Comparison of ENCODE assay signal across 19 cellular contexts in the genomic region with DNA sequence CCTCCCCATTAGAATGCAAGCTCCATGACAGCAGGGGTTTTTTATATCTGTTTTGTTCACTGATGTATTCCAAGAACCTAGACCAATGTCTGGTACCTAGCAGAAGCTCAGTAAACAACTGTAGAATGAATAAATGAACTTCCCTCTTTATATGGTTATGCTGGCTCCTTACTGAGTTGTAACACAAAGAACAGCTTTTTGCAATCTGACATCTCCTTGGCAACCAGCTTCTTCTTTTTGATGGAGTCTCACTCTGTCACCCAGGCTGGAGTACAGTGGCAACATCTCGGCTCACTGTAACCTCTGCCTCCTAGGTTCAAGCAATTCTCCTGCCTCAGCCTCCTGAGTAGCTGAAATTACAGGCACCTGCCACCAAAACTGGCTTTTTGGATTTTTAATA. TPM values are rescaled to one million over a fixed set of nuclear protein-coding genes. Genes with fewer than 3 reads are reported as not detected.
DNase-seq lines count a peak whose midpoint lies in the region; ATAC-seq and TF ChIP-seq lines count a peak whose summit lies in the region.
"Had no signal": no experiment of that assay in that cellular context is flagged by ENCODE, and none has a peak within 500 bp of the region (broad histone marks: within the 10 kb centered on the region; RNA-seq: fewer than 3 reads in every experiment).

No MANE protein-coding gene starts in this region.

- CTCF ChIA-PET in CD8-positive, alpha-beta memory T cell (lab: Charles Lee) = interaction anchor here (1.9 to 5.4 kb wide), 3 partner anchors 8 to 19 kb away, joined by 7 to 36 read pairs (median 8); a partner anchor contains a TSS

- H3K4me3 Mint-ChIP-seq in T-helper 2 cell treated with Interferon-gamma antibody and Interleukin-4, amounts not matched to agents 5 μg/mL and 100 μg/mL, for 36 hours = peak overlapping the region; percentile 54
- H3K4me3 Mint-ChIP-seq in CD8-positive, alpha-beta memory T cell = peak overlapping the region in 5 of 7 donors; percentile 11 to 78 (median 16)
- H3K4me3 Mint-ChIP-seq in T-helper 17 cell (no peak overlapping the region), memory B cell (no peak overlapping the region)

- peak overlapping the region; percentile 70 for H3K27ac Mint-ChIP-seq in T-helper 2 cell treated with Interferon-gamma antibody and Interleukin-4, amounts not matched to agents 5 μg/mL and 100 μg/mL, for 36 hours
- H3K27ac Mint-ChIP-seq in CD8-positive, alpha-beta memory T cell = peak overlapping the region; percentile 58 to 96 (median 90)
- H3K27ac Mint-ChIP-seq in T-helper 17 cell (peak overlapping the region; percentile 99), memory B cell (peak overlapping the region; percentile 82)

- no peak for TF ChIP-seq CTCF in sigmoid colon (IDR thresholded peaks at IDR 0.05)

- POLR2A ChIA-PET in CD8-positive, alpha-beta memory T cell (lab: Charles Lee) = interaction anchor here (0.6 to 1.6 kb wide), 3 partner anchors 8 to 13 kb away, joined by 3 to 6 read pairs (median 4); a partner anchor contains a TSS

- H3K36me3 ChIP-seq in CD8-positive, alpha-beta memory T cell (ENCODE audit: insufficient read depth, low read length) = peaks cover 38% of the 10 kb centered on the region
- peaks cover 7 to 67% (median 30%) of the 10 kb centered on the region in 4 donors for H3K36me3 ChIP-seq in sigmoid colon

- peaks cover 60% of the 10 kb centered on the region for H3K36me3 Mint-ChIP-seq in T-helper 2 cell treated with Interferon-gamma antibody and Interleukin-4, amounts not matched to agents 5 μg/mL and 100 μg/mL, for 36 hours (ENCODE audit: low read depth)
- peaks cover 5 to 68% (median 25%) of the 10 kb centered on the region in 3 donors for H3K36me3 Mint-ChIP-seq in CD8-positive, alpha-beta memory T cell
- H3K36me3 Mint-ChIP-seq in T-helper 17 cell (ENCODE audit: low read depth) (peaks cover 17% of the 10 kb centered on the region), memory B cell (peaks cover 26% of the 10 kb centered on the region)

- H3K4me1 Mint-ChIP-seq in T-helper 2 cell treated with Interferon-gamma antibody and Interleukin-4, amounts not matched to agents 5 μg/mL and 100 μg/mL, for 36 hours (ENCODE audit: low read depth) = peaks cover 57% of the 10 kb centered on the region
- peaks cover 81 to 94% (median 91%) of the 10 kb centered on the region in 3 donors for H3K4me1 Mint-ChIP-seq in CD8-positive, alpha-beta memory T cell
- H3K4me1 Mint-ChIP-seq in T-helper 17 cell (peaks cover 64% of the 10 kb centered on the region), memory B cell (peaks cover 23% of the 10 kb centered on the region)

- H3K4me3 ChIP-seq in CD8-positive, alpha-beta memory T cell (ENCODE audit: low read length) = no peak overlapping the region
- no peak overlapping the region for H3K4me3 ChIP-seq in sigmoid colon
- H3K4me3 ChIP-seq: coronary artery, K562, right atrium auricular region had no signal

- intact Hi-C loops in sigmoid colon (cut with DNase I) = no loop called here

- 77 to 91% methylated on average over 1 of the region's 1 CpG for WGBS in sigmoid colon, 2 donors

- no peak for DNase-seq in T-helper 2 cell treated with Interferon-gamma antibody and Interleukin-4, amounts not matched to agents 5 μg/mL and 100 μg/mL, for 36 hours (ENCODE audit: low spot score)
- DNase-seq in T-helper 2 cell (no peak), T-helper 17 cell (no peak), memory B cell (ENCODE audit: low spot score in 2 of 2) (no peak), sigmoid colon (no peak)
- DNase-seq in CD8-positive, alpha-beta memory T cell = no peak
- DNase-seq: 8988T; erythroblast; NCI-H1436; NCI-H226; SK-N-SH; stimulated activated CD4-positive, alpha-beta T cell treated with anti-CD3 and anti-CD28 coated beads, Interleukin-2, amount 100 ng/mL, for 24 hours had no signal

- no peaks in the 10 kb centered on the region for H3K27me3 ChIP-seq in CD8-positive, alpha-beta memory T cell (ENCODE audit: insufficient read depth, low read length, poor library complexity, severe bottlenecking)
- H3K27me3 ChIP-seq in sigmoid colon = no peaks in the 10 kb centered on the region
- H3K27me3 ChIP-seq: right atrium auricular region had no signal

- H3K9me3 ChIP-seq in CD8-positive, alpha-beta memory T cell (ENCODE audit: low read length) = no peaks in the 10 kb centered on the region
- no peaks in the 10 kb centered on the region for H3K9me3 ChIP-seq in T-helper 17 cell (ENCODE audit: control insufficient read depth, low read length, poor library complexity, severe bottlenecking)
- H3K9me3 ChIP-seq in sigmoid colon = no peaks in the 10 kb centered on the region
- H3K9me3 ChIP-seq: right atrium auricular region, SK-N-SH had no signal

- peaks cover 75% of the 10 kb centered on the region for H3K4me1 ChIP-seq in CD8-positive, alpha-beta memory T cell (ENCODE audit: insufficient read depth, low read length)
- peaks cover 0 to 14% (median 6%) of the 10 kb centered on the region in 4 donors for H3K4me1 ChIP-seq in sigmoid colon

- H3K27ac ChIP-seq in CD8-positive, alpha-beta memory T cell (ENCODE audit: low read depth, low read length) = no peak overlapping the region
- H3K27ac ChIP-seq in sigmoid colon = no peak overlapping the region
- H3K27ac ChIP-seq: C4-2B, coronary artery, right atrium auricular region had no signal

- no peaks in the 10 kb centered on the region for H3K9me3 Mint-ChIP-seq in T-helper 2 cell treated with Interferon-gamma antibody and Interleukin-4, amounts not matched to agents 5 μg/mL and 100 μg/mL, for 36 hours
- H3K9me3 Mint-ChIP-seq in CD8-positive, alpha-beta memory T cell = no peaks in the 10 kb centered on the region
- no peaks in the 10 kb centered on the region for H3K9me3 Mint-ChIP-seq in memory B cell

- ATAC-seq in T-helper 17 cell (no peak), memory B cell (ENCODE audit: low read depth) (peak; percentile 71), HG03175 (IDR thresholded peaks at IDR 0.05; ENCODE audit: unreplicated experiment) (no peak), GM21786 (IDR thresholded peaks at IDR 0.05; ENCODE audit: unreplicated experiment) (no peak)
- ATAC-seq: K562 had no signal

- TF ChIP-seq EP300 in sigmoid colon (IDR thresholded peaks at IDR 0.05) = no peak

- no peak for TF ChIP-seq POLR2A in sigmoid colon (IDR thresholded peaks at IDR 0.05)

- H3K27me3 Mint-ChIP-seq in T-helper 2 cell treated with Interferon-gamma antibody and Interleukin-4, amounts not matched to agents 5 μg/mL and 100 μg/mL, for 36 hours (ENCODE audit: low read depth) = no peaks in the 10 kb centered on the region
- H3K27me3 Mint-ChIP-seq in CD8-positive, alpha-beta memory T cell = no peaks in the 10 kb centered on the region
- H3K27me3 Mint-ChIP-seq in T-helper 17 cell (no peaks in the 10 kb centered on the region), memory B cell (no peaks in the 10 kb centered on the region)

RNA-seq across cellular contexts. Expression of a gene that starts 13.6 kb away (rescaled TPM):
- 10 to 100 TPM; 19.1 to 19.2 TPM for total RNA-seq in CD8-positive, alpha-beta memory T cell
- 19.6 TPM for polyA plus RNA-seq in CD8-positive, alpha-beta memory T cell
- total RNA-seq in T-helper 17 cell (10 to 100 TPM; 41.2 to 46.3 TPM), sigmoid colon (10 to 100 TPM; 24.8 to 27.8 (median 25.7) TPM)
- polyA plus RNA-seq in sigmoid colon = 10 to 100 TPM in 2 of 3 donors, 1 to 10 TPM in 1; 7.8 to 15.5 (median 12.4) TPM

RNA-seq across cellular contexts. Expression of a gene that starts 29.2 kb away (rescaled TPM):
- total RNA-seq in CD8-positive, alpha-beta memory T cell = under 1 TPM; 0.31 to 0.66 TPM
- 2.8 TPM for polyA plus RNA-seq in CD8-positive, alpha-beta memory T cell
- total RNA-seq in T-helper 17 cell (1 to 10 TPM; 1.3 to 9.0 TPM), sigmoid colon (not detected)
- under 1 TPM in 1 of 3 donors, not detected in 2; 0.25 TPM for polyA plus RNA-seq in sigmoid colon
- polyA plus RNA-seq: SK-N-SH had no signal

RNA-seq across cellular contexts. Expression of a gene that starts 55.7 kb away (rescaled TPM):
- total RNA-seq in CD8-positive, alpha-beta memory T cell = under 1 TPM in 1 of 2 experiments, not detected in 1; 0.07 TPM
- not detected for polyA plus RNA-seq in CD8-positive, alpha-beta memory T cell
- under 1 TPM in 1 of 2 donors, not detected in 1; 0.08 TPM for total RNA-seq in T-helper 17 cell
- not detected for total RNA-seq in sigmoid colon
- polyA plus RNA-seq in sigmoid colon = not detected
- total RNA-seq: K562, right atrium auricular region, temporal lobe had no signal
- polyA plus RNA-seq: K562 had no signal

Comparison
In these comparisons a context has a peak if more than half of its experiments do, and no peak if none do; other contexts are left out.
1. H3K4me3 Mint-ChIP-seq: peak in T-helper 2 cell treated with Interferon-gamma antibody and Interleukin-4, amounts not matched to agents 5 μg/mL and 100 μg/mL, for 36 hours (single experiment) and CD8-positive, alpha-beta memory T cell (5 of 7); none in T-helper 17 cell (single experiment) and memory B cell (single experiment).
2. Peak in every context shown above with its lines, with median percentiles within 50 percentile points of each other: H3K27ac Mint-ChIP-seq.